Comparison of ENCODE assay signal across 8 cellular contexts in genomic region chr18:41391616-41392610, GRCh38.
A peak's percentile ranks its signal among the peaks of the same experiment; 100 is the strongest.
DNase-seq lines count a peak whose midpoint lies in the region; ATAC-seq and TF ChIP-seq lines count a peak whose summit lies in the region.

No MANE protein-coding gene starts in this region.

- H3K4me1 Mint-ChIP-seq in naive thymus-derived CD4-positive, alpha-beta T cell: no peaks in the 10 kb centered on the region

- H3K9me3 ChIP-seq in testis: no peaks in the 10 kb centered on the region
- no peaks in the 10 kb centered on the region for H3K9me3 ChIP-seq in naive thymus-derived CD4-positive, alpha-beta T cell (ENCODE audit: control insufficient read depth in 2 of 3, low read length in 3 of 3)

- H3K4me3 ChIP-seq in astrocyte of the cerebellum (ENCODE audit: low read depth, low read length): peak overlapping the region; percentile 21
- peak overlapping the region in 1 of 2 donors; percentile 9 for H3K4me3 ChIP-seq in testis
- H3K4me3 ChIP-seq in naive thymus-derived CD4-positive, alpha-beta T cell (ENCODE audit: low read length): no peak overlapping the region

- no peak overlapping the region for H3K4me3 Mint-ChIP-seq in naive thymus-derived CD4-positive, alpha-beta T cell

- intact Hi-C loops in testis (cut with DNase I; ENCODE audit: low total_unique reads): no loop called here
- intact Hi-C loops in naive thymus-derived CD4-positive, alpha-beta T cell (cut with micrococcal nuclease): no loop called here

- peaks cover 0 to 14% (median 1%) of the 10 kb centered on the region in 11 donors for H3K9me3 Mint-ChIP-seq in naive thymus-derived CD4-positive, alpha-beta T cell

- no peaks in the 10 kb centered on the region for H3K27me3 ChIP-seq in testis
- H3K27me3 ChIP-seq in naive thymus-derived CD4-positive, alpha-beta T cell (ENCODE audit: control insufficient read depth in 2 of 2, insufficient read depth in 2 of 2, low read length in 2 of 2): no peaks in the 10 kb centered on the region

- ATAC-seq in HG02884 (IDR thresholded peaks at IDR 0.05; ENCODE audit: unreplicated experiment) (peak; percentile 62), HG03159 (IDR thresholded peaks at IDR 0.05; ENCODE audit: unreplicated experiment) (no peak)
- ATAC-seq in naive thymus-derived CD4-positive, alpha-beta T cell: no peak

- H3K27ac ChIP-seq in testis: no peak overlapping the region
- no peak overlapping the region for H3K27ac ChIP-seq in naive thymus-derived CD4-positive, alpha-beta T cell (ENCODE audit: low read depth, low read length)

- TF ChIP-seq CTCF in astrocyte of the cerebellum (IDR thresholded peaks at IDR 0.05; ENCODE audit: low read depth, low read length, missing control alignments) (peak; percentile 76), testis (IDR thresholded peaks at IDR 0.05) (peak in 2 of 3 experiments; percentile 8 to 48)

- CTCF ChIA-PET in naive thymus-derived CD4-positive, alpha-beta T cell (lab: Charles Lee): no interaction called here

- H3K4me1 ChIP-seq in testis: no peaks in the 10 kb centered on the region
- H3K4me1 ChIP-seq in naive thymus-derived CD4-positive, alpha-beta T cell (ENCODE audit: control insufficient read depth in 2 of 2, insufficient read depth in 2 of 2, low read length in 2 of 2): no peaks in the 10 kb centered on the region

- peaks cover 0 to 6% (median 0%) of the 10 kb centered on the region in 5 donors for H3K27me3 Mint-ChIP-seq in naive thymus-derived CD4-positive, alpha-beta T cell

- DNase-seq in DMS153 treated with DMSO at 0.1 percent for 48 hours (lab: John Stamatoyannopoulos, UW; ENCODE audit: unreplicated experiment) (peak; percentile 13), NCI-H2196 treated with DMSO at 0.1 percent for 48 hours (lab: John Stamatoyannopoulos, UW; ENCODE audit: unreplicated experiment) (peak; percentile 61), astrocyte of the cerebellum (ENCODE audit: low read depth) (peak; percentile 55), iPS-NIHi7 (ENCODE audit: extremely low spot score) (peak; percentile 64), testis (peak; percentile 64)
- no peak for DNase-seq in naive thymus-derived CD4-positive, alpha-beta T cell

- POLR2A ChIA-PET in naive thymus-derived CD4-positive, alpha-beta T cell (lab: Charles Lee): no interaction called here

- in situ Hi-C loops in astrocyte of the cerebellum (cut with HindIII; ENCODE audit: low sequenced_read_pairs): no loop called here

- H3K36me3 ChIP-seq in testis (ENCODE audit: low read depth, missing control alignments): no peaks in the 10 kb centered on the region
- no peaks in the 10 kb centered on the region for H3K36me3 ChIP-seq in naive thymus-derived CD4-positive, alpha-beta T cell (ENCODE audit: control insufficient read depth in 2 of 3, insufficient read depth in 3 of 3, low read length in 3 of 3)

- H3K36me3 Mint-ChIP-seq in naive thymus-derived CD4-positive, alpha-beta T cell: no peaks in the 10 kb centered on the region

- H3K27ac Mint-ChIP-seq in naive thymus-derived CD4-positive, alpha-beta T cell: no peak overlapping the region

- no peak for TF ChIP-seq POLR2A in testis (IDR thresholded peaks at IDR 0.05)

- 22 to 32% methylated on average over 12 of the region's 12 CpGs for WGBS in testis, 2 donors

Comparison
In these comparisons a context has a peak if more than half of its experiments do, and no peak if none do; other contexts are left out.
1. DNase-seq: peak in DMS153 treated with DMSO at 0.1 percent for 48 hours (single experiment), NCI-H2196 treated with DMSO at 0.1 percent for 48 hours (single experiment), astrocyte of the cerebellum (single experiment), iPS-NIHi7 (single experiment) and testis (single experiment); none in naive thymus-derived CD4-positive, alpha-beta T cell (0 of 9).